Comparison of ENCODE assay signal across 25 cellular contexts in the genomic region with DNA sequence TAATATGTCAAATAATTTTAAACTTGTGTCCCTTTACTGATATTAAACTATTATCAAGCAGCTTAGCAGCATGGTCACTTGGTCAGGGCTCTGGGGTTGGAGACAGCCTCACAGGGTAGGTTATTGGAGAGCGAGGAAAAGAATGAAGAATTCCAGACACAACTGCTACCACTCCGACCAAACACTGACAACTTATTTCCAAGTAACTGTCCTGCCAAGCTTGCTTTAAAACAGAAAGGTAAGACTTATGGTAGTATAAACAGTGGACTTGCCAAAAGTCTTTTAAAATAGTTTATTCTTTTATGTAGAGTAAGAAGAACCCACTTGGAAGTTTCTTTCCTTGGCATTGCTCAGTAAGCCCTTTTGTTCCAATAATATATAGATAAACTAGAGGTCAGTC.
"Had no signal": no experiment of that assay in that cellular context is flagged by ENCODE, and none has a peak within 500 bp of the region (broad histone marks: within the 10 kb centered on the region; RNA-seq: fewer than 3 reads in every experiment).

No MANE protein-coding gene starts in this region.

- ATAC-seq: effector memory CD8-positive, alpha-beta T cell; left lobe of liver; naive thymus-derived CD8-positive, alpha-beta T cell; right cardiac atrium; stimulated activated naive B cell treated with anti-CD40 and anti-IgM and Interleukin-4, amounts not matched to agents 10 μg/mL and 1 μg/mL and 100 μg/mL, for 72 hours had no signal

- H3K4me3 Mint-ChIP-seq: effector memory CD8-positive, alpha-beta T cell; naive thymus-derived CD8-positive, alpha-beta T cell; nephron progenitor cell; stimulated activated naive B cell treated with anti-CD40 and anti-IgM and Interleukin-4, amounts not matched to agents 10 μg/mL and 1 μg/mL and 100 μg/mL, for 72 hours; stimulated activated naive CD8-positive, alpha-beta T cell treated with anti-CD3 and anti-CD28 coated beads, Interleukin-15, Interleukin-2, amounts not matched to agents 100 ng/mL and 50 ng/mL, for 24 hours had no signal

- H3K27ac ChIP-seq: coronary artery, prostate gland, skin epidermis, spleen, suprapubic skin, thyroid gland, upper lobe of left lung had no signal

- H3K27me3 Mint-ChIP-seq: effector memory CD8-positive, alpha-beta T cell; naive thymus-derived CD8-positive, alpha-beta T cell; stimulated activated naive B cell treated with anti-CD40 and anti-IgM and Interleukin-4, amounts not matched to agents 10 μg/mL and 1 μg/mL and 100 μg/mL, for 72 hours; stimulated activated naive CD8-positive, alpha-beta T cell treated with anti-CD3 and anti-CD28 coated beads, Interleukin-15, Interleukin-2, amounts not matched to agents 100 ng/mL and 50 ng/mL, for 24 hours had no signal

- H3K9me3 ChIP-seq: prostate gland, spleen, suprapubic skin, thyroid gland, upper lobe of left lung had no signal

- H3K4me1 Mint-ChIP-seq: naive thymus-derived CD8-positive, alpha-beta T cell; nephron progenitor cell had no signal

- H3K27me3 ChIP-seq: spleen, suprapubic skin, thyroid gland, upper lobe of left lung had no signal

- H3K4me3 ChIP-seq: coronary artery, prostate gland, skin epidermis, spleen, suprapubic skin, thyroid gland, upper lobe of left lung had no signal

- H3K36me3 ChIP-seq: prostate gland, spleen, suprapubic skin, thyroid gland, upper lobe of left lung had no signal

- DNase-seq: dermis blood vessel endothelial cell; effector memory CD8-positive, alpha-beta T cell; erythroblast; head of caudate nucleus; kidney; mesenchymal stem cell; midbrain; naive thymus-derived CD8-positive, alpha-beta T cell; nephron progenitor cell; nucleus accumbens; right cardiac atrium; spleen; stimulated activated CD4-positive, alpha-beta T cell treated with anti-CD3 and anti-CD28 coated beads, Interleukin-2, amount 100 ng/mL, for 48 hours; stimulated activated naive B cell treated with anti-CD40 and anti-IgM and Interleukin-4, amounts not matched to agents 10 μg/mL and 1 μg/mL and 100 μg/mL, for 72 hours; thyroid gland; upper lobe of left lung had no signal

- H3K4me1 ChIP-seq: prostate gland, spleen, upper lobe of left lung had no signal

- FAIRE-seq: endometrium, frontal cortex, kidney, urothelium cell line had no signal

- H3K9me3 Mint-ChIP-seq: naive thymus-derived CD8-positive, alpha-beta T cell; nephron progenitor cell; stimulated activated naive B cell treated with anti-CD40 and anti-IgM and Interleukin-4, amounts not matched to agents 10 μg/mL and 1 μg/mL and 100 μg/mL, for 72 hours; stimulated activated naive CD8-positive, alpha-beta T cell treated with anti-CD3 and anti-CD28 coated beads, Interleukin-15, Interleukin-2, amounts not matched to agents 100 ng/mL and 50 ng/mL, for 24 hours had no signal

- H3K27ac Mint-ChIP-seq: effector memory CD8-positive, alpha-beta T cell; naive thymus-derived CD8-positive, alpha-beta T cell; nephron progenitor cell; stimulated activated naive B cell treated with anti-CD40 and anti-IgM and Interleukin-4, amounts not matched to agents 10 μg/mL and 1 μg/mL and 100 μg/mL, for 72 hours; stimulated activated naive CD8-positive, alpha-beta T cell treated with anti-CD3 and anti-CD28 coated beads, Interleukin-15, Interleukin-2, amounts not matched to agents 100 ng/mL and 50 ng/mL, for 24 hours had no signal

- H3K36me3 Mint-ChIP-seq: naive thymus-derived CD8-positive, alpha-beta T cell; stimulated activated naive B cell treated with anti-CD40 and anti-IgM and Interleukin-4, amounts not matched to agents 10 μg/mL and 1 μg/mL and 100 μg/mL, for 72 hours had no signal
